Comparison of ENCODE assay signal across 8 cellular contexts in genomic region chr14:50396636-50397460, GRCh38. TPM values are rescaled to one million over a fixed set of nuclear protein-coding genes. Genes with fewer than 3 reads are reported as not detected.
A peak's percentile ranks its signal among the peaks of the same experiment; 100 is the strongest.
DNase-seq lines count a peak whose midpoint lies in the region; ATAC-seq and TF ChIP-seq lines count a peak whose summit lies in the region.

CDKL1 (minus strand) TSS chr14:50396881; CDS start chr14:50395868, 1,013 bp downstream.

- H3K27ac ChIP-seq in HUES48 (ENCODE audit: low read depth, low read length) (peak within 1 kb of the TSS; percentile 17), ascending aorta (peak within 1 kb of the TSS; percentile 50 to 69), right atrium auricular region (peak within 1 kb of the TSS; percentile 58 to 68), uterus (peak within 1 kb of the TSS; percentile 85 to 91)

- DNase-seq in Caki2 (ENCODE audit: low read depth) (peak; percentile 84), T-cell (peak in 27 of 34 experiments; percentile 1 to 37 (median 16)), ascending aorta (ENCODE audit: low spot score in 2 of 2) (peak in 1 of 2 donors; percentile 73), right atrium auricular region (ENCODE audit: low spot score) (no peak), posterior vena cava (ENCODE audit: low spot score) (peak; percentile 88), uterus (peak; percentile 58 to 66)

- POLR2A ChIA-PET in T-cell (lab: Charles Lee) = interaction anchor here (0.6 to 0.7 kb wide), 5 partner anchors 20 to 314 kb away, joined by 3 to 7 read pairs (median 3); no protein-coding TSS in a partner anchor

- H3K9me3 Mint-ChIP-seq in T-cell = no peaks in the 10 kb centered on the region

- peak within 1 kb of the TSS; percentile 64 for H3K9ac ChIP-seq in HUES48 (ENCODE audit: low read depth, low read length)

- no peaks in the 10 kb centered on the region for H3K27me3 Mint-ChIP-seq in T-cell

- H3K9me3 ChIP-seq in HUES48 (ENCODE audit: control insufficient read depth, insufficient read depth, low read length) (no peaks in the 10 kb centered on the region), ascending aorta (no peaks in the 10 kb centered on the region), right atrium auricular region (no peaks in the 10 kb centered on the region), uterus (no peaks in the 10 kb centered on the region)

- no peaks in the 10 kb centered on the region for H3K36me3 Mint-ChIP-seq in T-cell

- H3K4me1 Mint-ChIP-seq in T-cell = peaks cover 6 to 19% (median 14%) of the 10 kb centered on the region in 3 donors

- intact Hi-C loops in ascending aorta (cut with DNase I) (loop anchor here (2.0 kb wide), 1 partner anchor 76 kb away; no protein-coding TSS in a partner anchor), posterior vena cava (cut with DNase I) (loop anchor here (10.0 kb wide), 2 partner anchors 52 to 62 kb away; no protein-coding TSS in a partner anchor), uterus (cut with DNase I; ENCODE audit: low total_unique reads) (loop anchor here (10.0 kb wide), 1 partner anchor 52 kb away; no protein-coding TSS in a partner anchor)

- peaks cover 26% of the 10 kb centered on the region for H3K27me3 ChIP-seq in HUES48 (ENCODE audit: control insufficient read depth, insufficient read depth, low read length)
- no peaks in the 10 kb centered on the region for H3K27me3 ChIP-seq in ascending aorta
- H3K27me3 ChIP-seq in right atrium auricular region = no peaks in the 10 kb centered on the region
- H3K27me3 ChIP-seq in uterus = no peaks in the 10 kb centered on the region

- peak within 1 kb of the TSS in 1 of 2 donors; percentile 17 for H3K27ac Mint-ChIP-seq in T-cell

- TF ChIP-seq POLR2A in uterus (IDR thresholded peaks at IDR 0.05) = peak; percentile 34 to 63

- peak within 1 kb of the TSS; percentile 79 to 88 (median 83) for H3K4me3 Mint-ChIP-seq in T-cell

- in situ Hi-C loops in Caki2 (cut with HindIII; ENCODE audit: low pct_unique_long_range_greater_than_20kb, low sequenced_read_pairs) = no loop called here

- CTCF ChIA-PET in T-cell (lab: Charles Lee) = interaction anchor here (0.6 to 1.3 kb wide), 4 partner anchors 33 to 118 kb away, joined by 3 to 7 read pairs (median 3); no protein-coding TSS in a partner anchor

- H3K4me3 ChIP-seq in HUES48 (ENCODE audit: low read depth, low read length) = peak within 1 kb of the TSS; percentile 79
- H3K4me3 ChIP-seq in ascending aorta = peak within 1 kb of the TSS; percentile 82 to 83
- H3K4me3 ChIP-seq in right atrium auricular region = peak within 1 kb of the TSS; percentile 63 to 66
- H3K4me3 ChIP-seq in uterus = peak within 1 kb of the TSS; percentile 68 to 79

- TF ChIP-seq CTCF in ascending aorta (IDR thresholded peaks at IDR 0.05) (no peak), right atrium auricular region (IDR thresholded peaks at IDR 0.05) (no peak), uterus (IDR thresholded peaks at IDR 0.05) (no peak)

- peak; percentile 59 for ATAC-seq in GM19467 (IDR thresholded peaks at IDR 0.05; ENCODE audit: unreplicated experiment)
- ATAC-seq in T-cell (replicated peaks in 1 of 4) = peak; percentile 75 to 79 (median 77)

- H3K4me1 ChIP-seq in HUES48 (ENCODE audit: control insufficient read depth, insufficient read depth, low read length) (peaks cover 12% of the 10 kb centered on the region), ascending aorta (peaks cover 0 to 14% of the 10 kb centered on the region in 2 donors), right atrium auricular region (peaks cover 0 to 10% of the 10 kb centered on the region in 2 donors), uterus (no peaks in the 10 kb centered on the region)

- H3K36me3 ChIP-seq in HUES48 (ENCODE audit: control insufficient read depth, insufficient read depth, low read length) = no peaks in the 10 kb centered on the region
- H3K36me3 ChIP-seq in ascending aorta = no peaks in the 10 kb centered on the region
- H3K36me3 ChIP-seq in right atrium auricular region = no peaks in the 10 kb centered on the region
- H3K36me3 ChIP-seq in uterus = no peaks in the 10 kb centered on the region

RNA-seq across cellular contexts. Expression of gene CDKL1, which starts in this region (rescaled TPM):
- 86.2 and 123 TPM in 2 replicates for total RNA-seq in Caki2 (2014; rRNA removed; shearing (Covaris generic); ENCODE audit: low replicate concordance)
- total RNA-seq in T-cell (1 to 10 TPM; 4.6 to 7.7 (median 5.8) TPM), ascending aorta (0.85 TPM), right atrium auricular region (1 to 10 TPM; 2.4 to 4.6 TPM), posterior vena cava (10 to 100 TPM; 10.2 to 17.4 TPM), uterus (10 to 100 TPM in 3 of 4 donors, 1 to 10 TPM in 1; 6.8 to 38.1 (median 20.1) TPM)

Comparison
In these comparisons a context has a peak if more than half of its experiments do, and no peak if none do; other contexts are left out.
1. H3K27ac ChIP-seq: peak in every context shown above with its lines; median percentile 88 in uterus; 63 in right atrium auricular region; 60 in ascending aorta; 17 in HUES48.